In the genomic region with DNA sequence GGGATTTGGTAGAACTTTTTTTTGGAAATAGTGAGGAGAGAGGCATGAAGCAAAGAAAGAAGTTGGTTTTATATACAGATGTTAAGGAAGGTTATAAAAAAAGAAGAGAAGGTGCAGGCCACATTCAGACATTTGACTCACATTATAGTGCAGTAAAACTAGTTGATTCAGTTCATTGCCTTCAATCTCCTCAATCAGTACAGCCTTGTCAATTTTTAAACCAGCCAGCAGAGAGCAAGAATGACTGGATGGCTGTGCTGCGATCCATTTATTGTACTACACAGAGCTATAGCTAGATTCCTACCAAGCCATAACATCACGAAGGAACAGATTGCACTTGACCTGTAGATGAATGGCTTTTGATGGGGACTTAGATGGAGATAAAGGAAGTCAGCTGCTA, we compare ENCODE assay signal across 22 cellular contexts.
A peak's percentile ranks its signal among the peaks of the same experiment; 100 is the strongest.
DNase-seq lines count a peak whose midpoint lies in the region; ATAC-seq and TF ChIP-seq lines count a peak whose summit lies in the region.
"Had no signal": no experiment of that assay in that cellular context is flagged by ENCODE, and none has a peak within 500 bp of the region (broad histone marks: within the 10 kb centered on the region; RNA-seq: fewer than 3 reads in every experiment).

No MANE protein-coding gene starts in this region.

- ATAC-seq in GM18498 (IDR thresholded peaks at IDR 0.05; ENCODE audit: unreplicated experiment) (peak; percentile 25), GM21619 (IDR thresholded peaks at IDR 0.05; ENCODE audit: unreplicated experiment) (peak; percentile 46), GM21723 (IDR thresholded peaks at IDR 0.05; ENCODE audit: unreplicated experiment) (no peak)
- ATAC-seq: A549; activated T-cell treated with anti-CD3 and anti-CD28 coated beads, Interleukin-2, amount 50 U/mL, for 4 hours; esophagus mucosa; gastrocnemius medialis; natural killer cell had no signal

- H3K27ac ChIP-seq in PC-9, result no peak overlapping the region
- no peak overlapping the region for H3K27ac ChIP-seq in SJCRH30
- H3K27ac ChIP-seq: A549, BLaER1, gastrocnemius medialis, RWPE1, suprapubic skin, vagina had no signal

- H3K4me2 ChIP-seq in PC-9, result no peak overlapping the region
- H3K4me2 ChIP-seq: A549, BLaER1 had no signal

- DNase-seq in HK-2 (ENCODE audit: unreplicated experiment) (peak; percentile 15), kidney glomerular epithelial cell (lab: John Stamatoyannopoulos, UW) (peak; percentile 48), PC-9 (no peak), SJCRH30 (no peak), GM19240 (ENCODE audit: insufficient read length, low spot score) (no peak)
- DNase-seq: activated CD4-positive, alpha-beta T cell treated with anti-CD3 and anti-CD28 coated beads for 1 hour; activated naive CD4-positive, alpha-beta T cell treated with Interleukin-2 at 50 U/mL for 16 hours; activated T-cell treated with anti-CD3 and anti-CD28 coated beads, Interleukin-2, amount 50 U/mL, for 4 hours; central memory CD4-positive, alpha-beta T cell; effector CD4-positive, alpha-beta T cell; gastrocnemius medialis; natural killer cell; NCI-H2081 treated with DMSO at 0.1 percent for 48 hours had no signal

- POLR2A ChIA-PET in PC-9 (lab: Charles Lee; ENCODE audit: unreplicated experiment), result no interaction called here

- H3K27me3 ChIP-seq in PC-9 (ENCODE audit: insufficient read depth, low read depth) (no peaks in the 10 kb centered on the region), SJCRH30 (no peaks in the 10 kb centered on the region)
- H3K27me3 ChIP-seq: BLaER1, gastrocnemius medialis, suprapubic skin, vagina had no signal

- no TSS peak for BruUV-seq in PC-9 (replicated peaks; lab: Mats Ljungman, UMichigan)

- CTCF ChIA-PET in PC-9 (lab: Charles Lee), result interaction anchor here (0.5 kb wide), 1 partner anchor 277 kb away, joined by 6 read pairs; no protein-coding TSS in a partner anchor

- H2AFZ ChIP-seq in PC-9, result no peak overlapping the region

- H3F3A ChIP-seq in PC-9 (ENCODE audit: insufficient read depth, low read depth), result no peaks in the 10 kb centered on the region

- no peaks in the 10 kb centered on the region for H3K9me2 ChIP-seq in PC-9 (ENCODE audit: insufficient read depth)

- no peaks in the 10 kb centered on the region for H4K20me1 ChIP-seq in PC-9 (ENCODE audit: insufficient read depth)
- H4K20me1 ChIP-seq: BLaER1 had no signal

- H3K4me3 ChIP-seq in PC-9 (no peak overlapping the region), SJCRH30 (no peak overlapping the region)
- H3K4me3 ChIP-seq: A549, BLaER1, gastrocnemius medialis, suprapubic skin, vagina had no signal

- H3K36me3 ChIP-seq in PC-9 (ENCODE audit: low read depth) (no peaks in the 10 kb centered on the region), SJCRH30 (no peaks in the 10 kb centered on the region)
- H3K36me3 ChIP-seq: BLaER1, gastrocnemius medialis, suprapubic skin, vagina had no signal

- H3K79me2 ChIP-seq in PC-9 (ENCODE audit: low read depth), result no peaks in the 10 kb centered on the region

- TF ChIP-seq CTCF in PC-9 (conservative IDR thresholded peaks at IDR 0.05), result no peak

- intact Hi-C loops in PC-9 (cut with micrococcal nuclease; ENCODE audit: unreplicated experiment), result loop anchor here (5.0 to 10.0 kb wide), 2 partner anchors 246 to 819 kb away; no protein-coding TSS in a partner anchor

- H3K9me3 ChIP-seq in PC-9 (ENCODE audit: insufficient read depth, low read depth) (no peaks in the 10 kb centered on the region), SJCRH30 (replicated peaks) (no peaks in the 10 kb centered on the region)
- H3K9me3 ChIP-seq: A549, BLaER1, gastrocnemius medialis, suprapubic skin, vagina had no signal

- H3K4me1 ChIP-seq in PC-9 (replicated peaks; ENCODE audit: insufficient read depth) (no peaks in the 10 kb centered on the region), SJCRH30 (no peaks in the 10 kb centered on the region)
- H3K4me1 ChIP-seq: A549, BLaER1, gastrocnemius medialis, suprapubic skin, vagina had no signal

Comparison
In these comparisons a context has a peak if more than half of its experiments do, and no peak if none do; other contexts are left out.
1. DNase-seq: peak in HK-2 (single experiment) and kidney glomerular epithelial cell (single experiment); none in PC-9 (0 of 2), SJCRH30 (0 of 2) and GM19240 (single experiment).